Comparison of ENCODE assay signal across 1 cellular context in the genomic region with DNA sequence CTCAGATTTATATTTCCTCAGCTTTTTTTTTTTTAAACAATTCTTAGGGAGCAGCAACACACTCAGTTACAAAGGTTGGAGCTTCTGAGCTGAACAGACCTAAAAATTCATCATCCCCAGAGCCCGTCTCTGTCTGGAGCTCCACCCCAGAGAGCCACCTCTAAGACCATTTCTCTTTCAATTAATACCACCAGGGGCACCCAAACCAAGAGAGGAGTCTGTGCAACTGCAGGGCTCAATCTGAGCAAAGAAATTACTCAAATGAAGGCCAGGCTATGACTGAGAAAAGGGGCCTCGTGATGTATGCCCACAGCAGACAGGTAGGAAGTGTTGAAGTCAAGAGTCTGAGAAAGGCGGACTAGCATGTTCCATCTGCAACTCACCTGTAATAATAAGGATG.
TF ChIP-seq lines count a peak whose summit lies in the region.

No MANE protein-coding gene starts in this region.

TF ChIP-seq in H1, 55 proteins besides CTCF, POLR2A, EP300 and RAD21 (continued from another document):
- TF ChIP-seq JUND (IDR thresholded peaks at IDR 0.05; ENCODE audit: low read length) (no peak), TEAD4 (IDR thresholded peaks at IDR 0.05; ENCODE audit: low read depth, low read length) (no peak)
- TF ChIP-seq, protein P1, sequence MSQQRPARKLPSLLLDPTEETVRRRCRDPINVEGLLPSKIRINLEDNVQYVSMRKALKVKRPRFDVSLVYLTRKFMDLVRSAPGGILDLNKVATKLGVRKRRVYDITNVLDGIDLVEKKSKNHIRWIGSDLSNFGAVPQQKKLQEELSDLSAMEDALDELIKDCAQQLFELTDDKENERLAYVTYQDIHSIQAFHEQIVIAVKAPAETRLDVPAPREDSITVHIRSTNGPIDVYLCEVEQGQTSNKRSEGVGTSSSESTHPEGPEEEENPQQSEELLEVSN (IDR thresholded peaks at IDR 0.05), result no peak
